In genomic region chr22:23383491-23384450, GRCh38 we compare ENCODE assay signal across 11 cellular contexts.
DNase-seq lines count a peak whose midpoint lies in the region; ATAC-seq and TF ChIP-seq lines count a peak whose summit lies in the region.
"Had no signal": no experiment of that assay in that cellular context is flagged by ENCODE, and none has a peak within 500 bp of the region (broad histone marks: within the 10 kb centered on the region; RNA-seq: fewer than 3 reads in every experiment).

No MANE protein-coding gene starts in this region.

- no peak overlapping the region for H3K4me2 ChIP-seq in GM23338
- no peak overlapping the region for H3K4me2 ChIP-seq in osteoblast (ENCODE audit: insufficient read depth, low read length)

- H3K36me3 ChIP-seq in GM23338 (ENCODE audit: insufficient read depth) (no peaks in the 10 kb centered on the region), osteoblast (ENCODE audit: insufficient read depth, low read length) (no peaks in the 10 kb centered on the region)

- DNase-seq in GM23338 (ENCODE audit: low spot score) (peak; percentile 54), NCI-H446 treated with DMSO at 0.1 percent for 48 hours (lab: John Stamatoyannopoulos, UW) (peak; percentile 2), glutamatergic neuron (peak; percentile 76), progenitor cell of endocrine pancreas (ENCODE audit: low spot score, unreplicated experiment) (no peak), T-cell (no peak), osteoblast (ENCODE audit: insufficient read length, low spot score, missing footprints) (no peak)
- DNase-seq: stimulated activated CD4-positive, alpha-beta T cell treated with anti-CD3 and anti-CD28 coated beads, Interleukin-2, amount 100 ng/mL, for 24 hours; SW 1271 had no signal

- H2AFZ ChIP-seq in GM23338, result no peak overlapping the region
- H2AFZ ChIP-seq in osteoblast (ENCODE audit: low read length), result no peak overlapping the region

- H3K4me3 ChIP-seq in GM23338 (no peak overlapping the region), osteoblast (ENCODE audit: insufficient read depth, low read length) (no peak overlapping the region)

- no peaks in the 10 kb centered on the region for H3F3A ChIP-seq in GM23338 (replicated peaks; ENCODE audit: low read depth)

- H3K9me3 ChIP-seq in osteoblast (ENCODE audit: low read depth, low read length), result no peaks in the 10 kb centered on the region

- ATAC-seq in GM23338 (peak; percentile 60), T-cell (replicated peaks in 1 of 4) (no peak), GM18873 (IDR thresholded peaks at IDR 0.05; ENCODE audit: low FRiP score, unreplicated experiment) (no peak)
- ATAC-seq: HepG2 had no signal

- H3K9me3 Mint-ChIP-seq in GM23338, result no peaks in the 10 kb centered on the region
- peaks cover 7% of the 10 kb centered on the region for H3K9me3 Mint-ChIP-seq in glutamatergic neuron (ENCODE audit: unreplicated experiment)
- H3K9me3 Mint-ChIP-seq in progenitor cell of endocrine pancreas (ENCODE audit: low read depth), result no peaks in the 10 kb centered on the region
- no peaks in the 10 kb centered on the region for H3K9me3 Mint-ChIP-seq in T-cell
- H3K9me3 Mint-ChIP-seq: neural crest cell had no signal

- H3K4me1 ChIP-seq in GM23338 (ENCODE audit: insufficient read depth) (no peaks in the 10 kb centered on the region), osteoblast (ENCODE audit: insufficient read depth, low read length) (no peaks in the 10 kb centered on the region)

- CTCF ChIA-PET in T-cell (lab: Charles Lee), result no interaction called here

- no peaks in the 10 kb centered on the region for H3K9me2 ChIP-seq in GM23338 (ENCODE audit: insufficient read depth)

- H3K27ac Mint-ChIP-seq in GM23338 (no peak overlapping the region), glutamatergic neuron (ENCODE audit: unreplicated experiment) (no peak overlapping the region), progenitor cell of endocrine pancreas (peak overlapping the region; percentile 37), T-cell (no peak overlapping the region)

- H3K79me2 ChIP-seq in GM23338 (replicated peaks; ENCODE audit: insufficient read depth) (no peaks in the 10 kb centered on the region), osteoblast (ENCODE audit: insufficient read depth, low read length) (no peaks in the 10 kb centered on the region)

- H3K4me1 Mint-ChIP-seq in GM23338 (peaks cover 6% of the 10 kb centered on the region), glutamatergic neuron (ENCODE audit: low read depth, unreplicated experiment) (peaks cover 13% of the 10 kb centered on the region), progenitor cell of endocrine pancreas (ENCODE audit: low read depth) (peaks cover 11% of the 10 kb centered on the region), T-cell (no peaks in the 10 kb centered on the region)
- H3K4me1 Mint-ChIP-seq: neural crest cell had no signal

- H3K27me3 Mint-ChIP-seq in GM23338 (ENCODE audit: insufficient read depth, low read depth, poor library complexity) (peaks cover 9% of the 10 kb centered on the region), glutamatergic neuron (ENCODE audit: unreplicated experiment) (peaks cover 9% of the 10 kb centered on the region), progenitor cell of endocrine pancreas (peaks cover 5% of the 10 kb centered on the region), T-cell (peaks cover 3 to 4% of the 10 kb centered on the region in 2 donors)

- H3K4me3 Mint-ChIP-seq in GM23338 (no peak overlapping the region), glutamatergic neuron (ENCODE audit: unreplicated experiment) (no peak overlapping the region), progenitor cell of endocrine pancreas (ENCODE audit: low read depth) (no peak overlapping the region), T-cell (no peak overlapping the region)
- H3K4me3 Mint-ChIP-seq: neural crest cell had no signal

- H4K20me1 ChIP-seq in GM23338 (replicated peaks; ENCODE audit: insufficient read depth) (no peaks in the 10 kb centered on the region), osteoblast (ENCODE audit: insufficient read depth, low read length) (no peaks in the 10 kb centered on the region)

- TF ChIP-seq CTCF in GM23338 (conservative IDR thresholded peaks at IDR 0.05; ENCODE audit: low read depth in 2 of 2) (no peak), glutamatergic neuron (IDR thresholded peaks at IDR 0.05; ENCODE audit: partially characterized antibody, unreplicated experiment) (no peak), progenitor cell of endocrine pancreas (IDR thresholded peaks at IDR 0.05; ENCODE audit: unreplicated experiment) (no peak), osteoblast (IDR thresholded peaks at IDR 0.05; ENCODE audit: extremely low read depth, low read depth, low read length) (no peak)

- POLR2A ChIA-PET in T-cell (lab: Charles Lee), result no interaction called here

- H3K27me3 ChIP-seq in GM23338 (ENCODE audit: insufficient read depth) (no peaks in the 10 kb centered on the region), osteoblast (ENCODE audit: insufficient read depth, low read length) (no peaks in the 10 kb centered on the region)

- H3K27ac ChIP-seq in GM23338 (ENCODE audit: low read depth) (no peak overlapping the region), osteoblast (ENCODE audit: low read depth, low read length) (no peak overlapping the region)

- H3K36me3 Mint-ChIP-seq in GM23338 (ENCODE audit: low read depth) (no peaks in the 10 kb centered on the region), glutamatergic neuron (ENCODE audit: unreplicated experiment) (peaks cover 8% of the 10 kb centered on the region), progenitor cell of endocrine pancreas (ENCODE audit: insufficient read depth) (no peaks in the 10 kb centered on the region), T-cell (no peaks in the 10 kb centered on the region)

TF ChIP-seq in GM23338, 12 proteins besides CTCF, POLR2A, EP300 and RAD21 (continues in another document):
- TF ChIP-seq STAT1 (IDR thresholded peaks at IDR 0.05; ENCODE audit: unreplicated experiment) (no peak), CREB1 (CRISPR knock-in tag; IDR thresholded peaks at IDR 0.05; ENCODE audit: low read depth) (no peak), ZNF462 (CRISPR knock-in tag; IDR thresholded peaks at IDR 0.05) (no peak), EZH2phosphoT487 (IDR thresholded peaks at IDR 0.05; ENCODE audit: unreplicated experiment) (no peak), ZNF114 (CRISPR knock-in tag; IDR thresholded peaks at IDR 0.05) (no peak)

Comparison
In these comparisons a context has a peak if more than half of its experiments do, and no peak if none do; other contexts are left out.
1. DNase-seq: peak in GM23338 (single experiment), NCI-H446 treated with DMSO at 0.1 percent for 48 hours (single experiment) and glutamatergic neuron (single experiment); none in progenitor cell of endocrine pancreas (single experiment), T-cell (0 of 34) and osteoblast (single experiment).